20 cellular contexts compared by ENCODE assay signal in genomic region chr13:39957868-39958676, GRCh38.
DNase-seq lines count a peak whose midpoint lies in the region; ATAC-seq, FAIRE-seq and TF ChIP-seq lines count a peak whose summit lies in the region.
"Had no signal": no experiment of that assay in that cellular context is flagged by ENCODE, and none has a peak within 500 bp of the region (broad histone marks: within the 10 kb centered on the region; RNA-seq: fewer than 3 reads in every experiment).

No MANE protein-coding gene starts in this region.

- intact Hi-C loops in HepG2 (cut with micrococcal nuclease; ENCODE audit: unreplicated experiment): no loop called here

- no peak for TF ChIP-seq RAD21 in liver (IDR thresholded peaks at IDR 0.05)
- TF ChIP-seq RAD21 in HepG2 (CRISPR knock-in tag; IDR thresholded peaks at IDR 0.05): no peak

- H3K27ac ChIP-seq in liver (ENCODE audit: low read depth in 1 of 2, low read length in 2 of 2): peak overlapping the region in 1 of 2 donors; percentile 43
- H3K27ac ChIP-seq in HepG2 (ENCODE audit: extremely low read length, insufficient read depth, low read length): no peak overlapping the region
- H3K27ac ChIP-seq: dorsolateral prefrontal cortex, esophagus squamous epithelium had no signal

- no peaks in the 10 kb centered on the region for H3K27me3 ChIP-seq in liver (ENCODE audit: control insufficient read depth in 4 of 4, insufficient read depth in 4 of 4, low read length in 3 of 4)
- 0 out of 5 replicates have a peak, but pooled peaks cover 0 to 8% of the 10 kb centered on the region in 2 experiments for H3K27me3 ChIP-seq in HepG2 (ENCODE audit: control insufficient read depth in 1 of 2, insufficient read depth in 2 of 2, low read length in 2 of 2)
- no peaks in the 10 kb centered on the region for H3K27me3 ChIP-seq in endocrine pancreas (ENCODE audit: control insufficient read depth, insufficient read depth, low read length)
- H3K27me3 ChIP-seq: esophagus squamous epithelium had no signal

- TF ChIP-seq EP300 in HepG2 (IDR thresholded peaks at IDR 0.05; ENCODE audit: low read depth in 2 of 2, low read length in 2 of 2) (no peak), HepG2 (CRISPR knock-in tag; IDR thresholded peaks at IDR 0.05; ENCODE audit: borderline replicate concordance) (no peak)

- WGBS in liver: 44% methylated on average over 5 of the region's 5 CpGs
- WGBS in HepG2 (ENCODE audit: low lambda C conversion rate): 55% methylated on average over 5 of the region's 5 CpGs

- CTCF ChIA-PET in HepG2 (lab: Yijun Ruan, JAX; ENCODE audit: low intra/inter-chr PET ratio, low total read pairs): no interaction called here

- H3K27me3 Mint-ChIP-seq in T-helper 17 cell: no peaks in the 10 kb centered on the region
- no peaks in the 10 kb centered on the region for H3K27me3 Mint-ChIP-seq in stimulated activated naive CD8-positive, alpha-beta T cell treated with anti-CD3 and anti-CD28 coated beads, Interleukin-15, amount 100 ng/mL, for 72 hours
- H3K27me3 Mint-ChIP-seq: brain had no signal

- H3K36me3 Mint-ChIP-seq in T-helper 17 cell (ENCODE audit: low read depth): no peaks in the 10 kb centered on the region
- H3K36me3 Mint-ChIP-seq: brain had no signal

- no peak for ATAC-seq in HepG2
- peak; percentile 50 for ATAC-seq in T-helper 17 cell
- no peak for ATAC-seq in stimulated activated naive CD8-positive, alpha-beta T cell treated with anti-CD3 and anti-CD28 coated beads, Interleukin-15, amount 100 ng/mL, for 72 hours
- no peak for ATAC-seq in HG02885 (IDR thresholded peaks at IDR 0.05; ENCODE audit: poor library complexity, unreplicated experiment)
- ATAC-seq: right cardiac atrium had no signal

- H3K4me1 Mint-ChIP-seq in T-helper 17 cell: peaks cover 33% of the 10 kb centered on the region
- H3K4me1 Mint-ChIP-seq in stimulated activated naive CD8-positive, alpha-beta T cell treated with anti-CD3 and anti-CD28 coated beads, Interleukin-15, amount 100 ng/mL, for 72 hours: peaks cover 50% of the 10 kb centered on the region

- H3K9ac ChIP-seq in liver (ENCODE audit: low read depth in 1 of 2, low read length in 2 of 2): peak overlapping the region in 1 of 2 donors; percentile 61
- H3K9ac ChIP-seq in HepG2 (ENCODE audit: insufficient read depth, low read depth, low read length): no peak overlapping the region
- H3K9ac ChIP-seq in endocrine pancreas (ENCODE audit: control insufficient read depth, insufficient read depth, low read length): no peak overlapping the region

- no TSS peak for BruUV-seq in HepG2 (replicated peaks; lab: Mats Ljungman, UMichigan)

- FAIRE-seq in HepG2 (lab: Jason Lieb, UNC): no peak
- FAIRE-seq: GM12891, H1 had no signal

- TF ChIP-seq CTCF in liver (IDR thresholded peaks at IDR 0.05; ENCODE audit: low read depth, low read length, missing input control): no peak
- TF ChIP-seq CTCF in HepG2 (CRISPR knock-in tag; IDR thresholded peaks at IDR 0.05): no peak

- no peak for TF ChIP-seq POLR2A in HepG2 (IDR thresholded peaks at IDR 0.05; ENCODE audit: insufficient read depth in 1 of 2, low read depth in 2 of 2, low read length in 2 of 2)

- in situ Hi-C loops in HepG2 (cut with HindIII; ENCODE audit: extremely low pct_ligation_motif_present, low pct_unique_long_range_greater_than_20kb): no loop called here

- H3K4me1 ChIP-seq in liver (ENCODE audit: control insufficient read depth in 4 of 4, insufficient read depth in 4 of 4, low read length in 3 of 4): no peaks in the 10 kb centered on the region
- no peaks in the 10 kb centered on the region for H3K4me1 ChIP-seq in HepG2 (ENCODE audit: insufficient read depth, low read length)
- H3K4me1 ChIP-seq in endocrine pancreas (ENCODE audit: control insufficient read depth, insufficient read depth, low read length): no peaks in the 10 kb centered on the region

- H4K20me1 ChIP-seq in HepG2 (ENCODE audit: insufficient read depth, low read length): no peaks in the 10 kb centered on the region

- no peak overlapping the region for H3K4me2 ChIP-seq in HepG2 (ENCODE audit: low read depth, low read length)

- H3K27ac Mint-ChIP-seq in T-helper 17 cell: peak overlapping the region; percentile 39
- peak overlapping the region in 1 of 2 donors; percentile 84 for H3K27ac Mint-ChIP-seq in stimulated activated naive CD8-positive, alpha-beta T cell treated with anti-CD3 and anti-CD28 coated beads, Interleukin-15, amount 100 ng/mL, for 72 hours
- H3K27ac Mint-ChIP-seq: brain had no signal

- no peak overlapping the region for H2AFZ ChIP-seq in HepG2 (ENCODE audit: low read length)

- H3K9me3 Mint-ChIP-seq in stimulated activated naive CD8-positive, alpha-beta T cell treated with anti-CD3 and anti-CD28 coated beads, Interleukin-15, amount 100 ng/mL, for 72 hours: no peaks in the 10 kb centered on the region

- peak overlapping the region; percentile 84 for H3K4me3 Mint-ChIP-seq in T-helper 17 cell
- peak overlapping the region; percentile 42 to 74 for H3K4me3 Mint-ChIP-seq in stimulated activated naive CD8-positive, alpha-beta T cell treated with anti-CD3 and anti-CD28 coated beads, Interleukin-15, amount 100 ng/mL, for 72 hours
- H3K4me3 Mint-ChIP-seq: brain had no signal

- no peaks in the 10 kb centered on the region for H3K79me2 ChIP-seq in HepG2 (ENCODE audit: insufficient read depth, low read length)

- H3K9me3 ChIP-seq in liver (ENCODE audit: control insufficient read depth in 4 of 4, low read length in 3 of 4) (no peaks in the 10 kb centered on the region), HepG2 (ENCODE audit: low read length) (no peaks in the 10 kb centered on the region), T-helper 17 cell (ENCODE audit: control insufficient read depth, low read length, poor library complexity, severe bottlenecking) (no peaks in the 10 kb centered on the region), endocrine pancreas (ENCODE audit: control insufficient read depth, low read length) (no peaks in the 10 kb centered on the region)
- H3K9me3 ChIP-seq: esophagus squamous epithelium had no signal

- POLR2A ChIA-PET in HepG2 (lab: Yijun Ruan, JAX): no interaction called here

- peak overlapping the region; percentile 41 to 45 (median 45) for H3K4me3 ChIP-seq in liver (ENCODE audit: low read depth in 1 of 3, low read length in 3 of 3)
- H3K4me3 ChIP-seq in HepG2 (replicated peaks in 1 of 3; ENCODE audit: insufficient read depth in 1 of 3, low read depth in 2 of 3, low read length in 3 of 3): no peak overlapping the region
- H3K4me3 ChIP-seq in endocrine pancreas (ENCODE audit: control insufficient read depth, insufficient read depth, low read length): peak overlapping the region; percentile 38

- H3K36me3 ChIP-seq in liver (ENCODE audit: control insufficient read depth in 4 of 4, insufficient read depth in 3 of 4, low read depth in 1 of 4, low read length in 3 of 4): no peaks in the 10 kb centered on the region
- H3K36me3 ChIP-seq in HepG2 (replicated peaks in 1 of 2; ENCODE audit: control insufficient read depth in 1 of 2, insufficient read depth in 2 of 2, low read length in 2 of 2): no peaks in the 10 kb centered on the region
- H3K36me3 ChIP-seq in endocrine pancreas (ENCODE audit: control insufficient read depth, insufficient read depth, low read length): no peaks in the 10 kb centered on the region
- H3K36me3 ChIP-seq: esophagus squamous epithelium had no signal

- DNase-seq in HepG2 (ENCODE audit: low spot score): no peak
- DNase-seq in T-helper 17 cell: no peak
- DNase-seq in stimulated activated naive CD8-positive, alpha-beta T cell treated with anti-CD3 and anti-CD28 coated beads, Interleukin-15, amount 100 ng/mL, for 72 hours: no peak
- no peak for DNase-seq in NCI-H2227 (lab: John Stamatoyannopoulos, UW; ENCODE audit: unreplicated experiment)
- no peak for DNase-seq in hippocampal formation (lab: John Stamatoyannopoulos, UW)
- DNase-seq: activated CD4-positive, alpha-beta T cell treated with anti-CD3 and anti-CD28 coated beads, Interleukin-2, amount 50 U/mL, for 1 hour; activated gamma-delta T cell; dorsolateral prefrontal cortex; esophagus squamous epithelium; GDM1; KG1; NCI-H1105; right cardiac atrium; Right ventricle myocardium superior had no signal

TF ChIP-seq in liver, 16 proteins besides CTCF, POLR2A, EP300 and RAD21 (continues in another document):
- no peak for TF ChIP-seq HNF4A (conservative IDR thresholded peaks at IDR 0.05)
- TF ChIP-seq SP1 (IDR thresholded peaks at IDR 0.05): no peak
- no peak for TF ChIP-seq JUND (IDR thresholded peaks at IDR 0.05)
- TF ChIP-seq, protein P1, sequence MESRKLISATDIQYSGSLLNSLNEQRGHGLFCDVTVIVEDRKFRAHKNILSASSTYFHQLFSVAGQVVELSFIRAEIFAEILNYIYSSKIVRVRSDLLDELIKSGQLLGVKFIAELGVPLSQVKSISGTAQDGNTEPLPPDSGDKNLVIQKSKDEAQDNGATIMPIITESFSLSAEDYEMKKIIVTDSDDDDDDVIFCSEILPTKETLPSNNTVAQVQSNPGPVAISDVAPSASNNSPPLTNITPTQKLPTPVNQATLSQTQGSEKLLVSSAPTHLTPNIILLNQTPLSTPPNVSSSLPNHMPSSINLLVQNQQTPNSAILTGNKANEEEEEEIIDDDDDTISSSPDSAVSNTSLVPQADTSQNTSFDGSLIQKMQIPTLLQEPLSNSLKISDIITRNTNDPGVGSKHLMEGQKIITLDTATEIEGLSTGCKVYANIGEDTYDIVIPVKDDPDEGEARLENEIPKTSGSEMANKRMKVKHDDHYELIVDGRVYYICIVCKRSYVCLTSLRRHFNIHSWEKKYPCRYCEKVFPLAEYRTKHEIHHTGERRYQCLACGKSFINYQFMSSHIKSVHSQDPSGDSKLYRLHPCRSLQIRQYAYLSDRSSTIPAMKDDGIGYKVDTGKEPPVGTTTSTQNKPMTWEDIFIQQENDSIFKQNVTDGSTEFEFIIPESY (IDR thresholded peaks at IDR 0.05): no peak

TF ChIP-seq in HepG2, 621 proteins besides CTCF, POLR2A, EP300 and RAD21:
- TF ChIP-seq ZKSCAN8 (CRISPR knock-in tag; IDR thresholded peaks at IDR 0.05; ENCODE audit: borderline replicate concordance) (no peak), ZNF468 (CRISPR knock-in tag; IDR thresholded peaks at IDR 0.05) (no peak), CENPX (CRISPR knock-in tag; IDR thresholded peaks at IDR 0.05) (no peak), TEAD3 (CRISPR knock-in tag; optimal IDR thresholded peaks at IDR 0.05; ENCODE audit: borderline replicate concordance) (no peak)

Comparison
In these comparisons a context has a peak if more than half of its experiments do, and no peak if none do; other contexts are left out.
1. H3K4me3 ChIP-seq: peak in liver (3 of 3) and endocrine pancreas (single experiment); none in HepG2 (0 of 3).